8 cellular contexts compared by ENCODE assay signal in the genomic region with DNA sequence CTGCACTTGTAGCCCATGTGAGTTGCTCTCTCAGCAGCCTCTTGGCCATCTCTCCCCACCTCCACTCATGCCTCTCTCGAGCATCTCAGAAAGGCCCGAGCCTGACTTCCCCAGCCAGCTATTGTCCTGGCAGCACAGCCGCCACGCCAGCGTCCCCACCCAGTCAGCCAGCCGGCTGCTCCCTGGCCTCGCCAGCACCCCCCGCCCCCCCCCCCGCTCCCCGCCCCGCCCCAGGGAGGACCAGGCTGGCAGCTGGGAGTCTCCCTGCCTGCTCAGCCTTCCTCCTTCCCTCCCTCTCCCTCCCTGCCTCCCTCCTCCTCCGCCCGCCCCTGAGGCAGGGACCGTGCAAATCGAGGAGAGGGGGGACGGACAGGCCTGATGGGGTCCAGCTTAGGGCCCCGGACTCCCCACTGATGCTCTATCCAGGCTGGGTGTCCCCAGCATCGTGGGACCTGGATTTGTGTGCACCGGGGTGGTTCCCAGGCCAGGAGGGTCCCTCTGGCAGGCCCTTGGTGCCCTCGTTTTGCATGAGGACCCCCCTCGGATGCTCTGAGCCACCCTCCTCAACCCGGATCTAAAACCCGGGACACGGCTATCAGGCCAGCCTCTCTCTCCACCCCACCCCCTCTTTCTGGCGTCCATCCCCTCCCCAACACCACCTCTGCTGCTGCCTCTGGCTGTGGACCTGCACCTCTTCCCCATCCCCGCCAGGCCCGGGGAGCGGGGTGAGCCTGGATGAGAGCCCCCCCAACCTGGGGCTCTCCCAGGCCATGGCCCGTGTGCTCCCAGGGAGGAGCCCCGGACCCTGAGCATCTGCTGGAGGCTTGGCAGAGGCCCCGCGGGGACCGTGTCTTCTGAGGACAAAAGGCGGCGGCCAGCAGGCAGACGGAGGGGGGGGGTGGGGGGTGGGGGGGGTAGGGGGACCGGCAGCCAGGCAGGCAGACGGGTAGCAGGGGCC. TPM values are rescaled to one million over a fixed set of nuclear protein-coding genes. Genes with fewer than 3 reads are reported as not detected.
A peak's percentile ranks its signal among the peaks of the same experiment; 100 is the strongest.
DNase-seq lines count a peak whose midpoint lies in the region; ATAC-seq and TF ChIP-seq lines count a peak whose summit lies in the region.

A gene with protein sequence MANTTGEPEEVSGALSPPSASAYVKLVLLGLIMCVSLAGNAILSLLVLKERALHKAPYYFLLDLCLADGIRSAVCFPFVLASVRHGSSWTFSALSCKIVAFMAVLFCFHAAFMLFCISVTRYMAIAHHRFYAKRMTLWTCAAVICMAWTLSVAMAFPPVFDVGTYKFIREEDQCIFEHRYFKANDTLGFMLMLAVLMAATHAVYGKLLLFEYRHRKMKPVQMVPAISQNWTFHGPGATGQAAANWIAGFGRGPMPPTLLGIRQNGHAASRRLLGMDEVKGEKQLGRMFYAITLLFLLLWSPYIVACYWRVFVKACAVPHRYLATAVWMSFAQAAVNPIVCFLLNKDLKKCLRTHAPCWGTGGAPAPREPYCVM (plus strand): TSS at position 621 of the 958 bp plus-strand sequence. CDS start 27,833 bp downstream, outside the sequence.

- POLR2A ChIA-PET in HEK293T (lab: Yijun Ruan, JAX) = no interaction called here

- no peak for ATAC-seq in GM18498 (IDR thresholded peaks at IDR 0.05; ENCODE audit: unreplicated experiment)
- ATAC-seq in HG02610 (IDR thresholded peaks at IDR 0.05; ENCODE audit: unreplicated experiment) = no peak

- peaks cover 7% of the 10 kb centered on the region for H3K79me2 ChIP-seq in hepatocyte

- 44% methylated on average over 13 of the region's 38 CpGs for WGBS in hepatocyte (ENCODE audit: low lambda C conversion rate, missing lambda C conversion rate)

- H2AFZ ChIP-seq in hepatocyte = peak within 1 kb of the TSS; percentile 66

- H3K27me3 ChIP-seq in hepatocyte = no peaks in the 10 kb centered on the region

- no peaks in the 10 kb centered on the region for H4K20me1 ChIP-seq in hepatocyte (ENCODE audit: insufficient read depth, poor library complexity, severe bottlenecking)

- no peaks in the 10 kb centered on the region for H3K4me1 ChIP-seq in hepatocyte (ENCODE audit: insufficient read depth)

- no peaks in the 10 kb centered on the region for H3K9me3 ChIP-seq in hepatocyte (ENCODE audit: low read depth)

- TF ChIP-seq CTCF in hepatocyte (IDR thresholded peaks at IDR 0.05; ENCODE audit: poor library complexity) (no peak), retinal pigment epithelial cell (conservative IDR thresholded peaks at IDR 0.05; ENCODE audit: low read depth, low read length) (no peak)

- no peaks in the 10 kb centered on the region for H3K9me2 ChIP-seq in hepatocyte (replicated peaks; ENCODE audit: insufficient read depth)

- H3K36me3 ChIP-seq in hepatocyte (replicated peaks; ENCODE audit: insufficient read depth, low read depth) = no peaks in the 10 kb centered on the region

- peak within 1 kb of the TSS; percentile 75 for H3K27ac ChIP-seq in hepatocyte

- peak within 1 kb of the TSS; percentile 74 for H3K4me2 ChIP-seq in hepatocyte

- DNase-seq in AG08395 (ENCODE audit: low spot score) = peak; percentile 70
- peak; percentile 38 for DNase-seq in NCI-H1092 (lab: John Stamatoyannopoulos, UW)
- peak; percentile 2 to 86 (median 66) for DNase-seq in amygdala (lab: John Stamatoyannopoulos, UW)
- DNase-seq in hepatocyte (ENCODE audit: low spot score) = peak; percentile 52
- peak; percentile 14 for DNase-seq in retinal pigment epithelial cell (ENCODE audit: low read depth)
- no peak for DNase-seq in HEK293T (ENCODE audit: extremely low spot score)

- CTCF ChIA-PET in HEK293T (lab: Yijun Ruan, JAX) = no interaction called here

- H3K4me3 ChIP-seq in hepatocyte (peak within 1 kb of the TSS; percentile 23), retinal pigment epithelial cell (ENCODE audit: low read length) (peak within 1 kb of the TSS; percentile 63)

TF ChIP-seq in HEK293T, 16 proteins besides CTCF, POLR2A, EP300 and RAD21:
- TF ChIP-seq FOXA1 (IDR thresholded peaks at IDR 0.05) = no peak
- TF ChIP-seq ARNT (IDR thresholded peaks at IDR 0.05) = no peak
- TF ChIP-seq HDGF (IDR thresholded peaks at IDR 0.05; ENCODE audit: borderline replicate concordance) = no peak
- no peak for TF ChIP-seq FOXK2 (IDR thresholded peaks at IDR 0.05)
- no peak for TF ChIP-seq FOXM1 (IDR thresholded peaks at IDR 0.05; ENCODE audit: borderline replicate concordance)

RNA-seq across cellular contexts. Expression of the gene that starts here (rescaled TPM):
- total RNA-seq in hepatocyte = 2.2 and 3.4 TPM in 2 replicates
- 1.2 TPM in 2 replicates for polyA plus RNA-seq in hepatocyte
